In genomic region chr12:18239561-18239960, GRCh38 we compare ENCODE assay signal across 27 cellular contexts. TPM values are rescaled to one million over a fixed set of nuclear protein-coding genes. Genes with fewer than 3 reads are reported as not detected.
A peak's percentile ranks its signal among the peaks of the same experiment; 100 is the strongest.
DNase-seq lines count a peak whose midpoint lies in the region; ATAC-seq and TF ChIP-seq lines count a peak whose summit lies in the region.
"Had no signal": no experiment of that assay in that cellular context is flagged by ENCODE, and none has a peak within 500 bp of the region (broad histone marks: within the 10 kb centered on the region; RNA-seq: fewer than 3 reads in every experiment).

No MANE protein-coding gene starts in this region.

- H3K27me3 ChIP-seq in HAP-1 (ENCODE audit: low read depth) (no peaks in the 10 kb centered on the region), adipocyte (replicated peaks; ENCODE audit: control insufficient read depth, insufficient read depth, low read length) (no peaks in the 10 kb centered on the region)
- H3K27me3 ChIP-seq: BLaER1 had no signal

- TF ChIP-seq CTCF in fibroblast of the aortic adventitia (IDR thresholded peaks at IDR 0.05; ENCODE audit: insufficient read depth, low read length), result no peak

- in situ Hi-C loops in HAP-1 (cut with MboI; ENCODE audit: low sequenced_read_pairs), result no loop called here

- no peak overlapping the region for H3K9ac ChIP-seq in adipocyte (ENCODE audit: low read length)
- H3K9ac ChIP-seq: BLaER1, KMS-11 had no signal

- H3K9me3 ChIP-seq in HAP-1 (no peaks in the 10 kb centered on the region), adipocyte (ENCODE audit: control insufficient read depth, low read length) (peaks cover 6% of the 10 kb centered on the region)

- DNase-seq in HAP-1 (ENCODE audit: low spot score in 2 of 2), result peak; percentile 14 to 22
- DNase-seq in adipocyte (ENCODE audit: low read depth), result peak; percentile 12
- DNase-seq in fibroblast of the aortic adventitia (ENCODE audit: low read depth), result peak; percentile 20
- DNase-seq in NCI-H526 (lab: John Stamatoyannopoulos, UW), result no peak
- no peak for DNase-seq in stimulated activated CD4-positive, alpha-beta T cell treated with anti-CD3 and anti-CD28 coated beads, Interleukin-1b, Interleukin-23, amount 100 ng/mL, for 48 hours
- DNase-seq in glomerular visceral epithelial cell (ENCODE audit: extremely low spot score), result no peak
- DNase-seq: ACHN; CD4-positive, alpha-beta T cell; COR-L47; DMS 273 treated with DMSO at 0.1 percent for 48 hours; DMS79 treated with DMSO at 0.1 percent for 48 hours; GOT3; IMR-90; NCI-H1105; NCI-H1694; NCI-H2081; NCI-H2171; NCI-H446; NCI-H526 treated with DMSO at 0.1 percent for 48 hours; RPMI8226; SHP77 treated with DMSO at 0.1 percent for 48 hours had no signal

- H3K36me3 ChIP-seq in HAP-1 (replicated peaks), result no peaks in the 10 kb centered on the region
- H3K36me3 ChIP-seq in adipocyte (ENCODE audit: control insufficient read depth, insufficient read depth, low read length, severe bottlenecking), result no peaks in the 10 kb centered on the region
- H3K36me3 ChIP-seq: BLaER1 had no signal

- H3K4me1 ChIP-seq in HAP-1, result peaks cover 6% of the 10 kb centered on the region; the same call in 1 of the 2 replicates
- no peaks in the 10 kb centered on the region for H3K4me1 ChIP-seq in adipocyte (ENCODE audit: control insufficient read depth, insufficient read depth, low read length)
- H3K4me1 ChIP-seq: BLaER1 had no signal

- no peak for ATAC-seq in HG02642 (IDR thresholded peaks at IDR 0.05; ENCODE audit: poor library complexity, unreplicated experiment)
- ATAC-seq: HCT116 had no signal

- H3K4me3 ChIP-seq in HAP-1, result no peak overlapping the region
- H3K4me3 ChIP-seq in adipocyte (ENCODE audit: low read length), result no peak overlapping the region
- H3K4me3 ChIP-seq in fibroblast of the aortic adventitia (ENCODE audit: low read depth, low read length), result no peak overlapping the region
- H3K4me3 ChIP-seq: BLaER1, SK-N-MC had no signal

RNA-seq across cellular contexts. Expression of gene PIK3C2G, which starts 21.8 kb away (rescaled TPM):
- 0.09 TPM in 1 of 2 replicates, not detected in the other for total RNA-seq in fibroblast of the aortic adventitia (ENCODE audit: low replicate concordance)
- total RNA-seq: CD4-positive, alpha-beta T cell; G401; IMR-90 had no signal

Comparison
In these comparisons a context has a peak if more than half of its experiments do, and no peak if none do; other contexts are left out.
1. DNase-seq: peak in HAP-1 (2 of 2), adipocyte (single experiment) and fibroblast of the aortic adventitia (single experiment); none in NCI-H526 (0 of 2), stimulated activated CD4-positive, alpha-beta T cell treated with anti-CD3 and anti-CD28 coated beads, Interleukin-1b, Interleukin-23, amount 100 ng/mL, for 48 hours (single experiment) and glomerular visceral epithelial cell (single experiment).